In the genomic region with DNA sequence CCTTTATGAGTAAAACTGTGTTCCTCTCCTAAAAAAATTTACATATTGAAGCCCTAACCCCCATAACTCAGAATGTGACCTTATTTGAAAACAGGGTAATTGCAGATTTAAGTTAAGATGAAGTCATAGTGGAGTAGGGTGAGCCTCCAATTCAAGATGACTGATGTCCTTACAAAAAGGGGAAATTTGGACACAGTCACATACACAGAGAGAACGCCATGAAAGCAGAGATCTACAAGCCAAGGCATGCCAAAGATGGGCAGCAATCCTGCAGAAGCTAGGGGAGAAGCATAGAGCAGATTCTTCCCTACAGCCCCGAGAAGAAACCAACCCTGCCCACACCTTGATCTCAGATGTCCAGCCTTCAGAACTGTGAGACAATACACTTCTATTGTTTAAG, we compare ENCODE assay signal across 27 cellular contexts.
"Had no signal": no experiment of that assay in that cellular context is flagged by ENCODE, and none has a peak within 500 bp of the region (broad histone marks: within the 10 kb centered on the region; RNA-seq: fewer than 3 reads in every experiment).

No MANE protein-coding gene starts in this region.

- H3K4me3 ChIP-seq: ascending aorta, esophagus squamous epithelium, heart left ventricle had no signal

- DNase-seq: activated CD4-positive, alpha-beta memory T cell treated with anti-CD3 and anti-CD28 coated beads for 36 hours; activated CD4-positive, alpha-beta T cell treated with anti-CD3 and anti-CD28 coated beads for 36 hours; activated CD4-positive, alpha-beta T cell treated with anti-CD3 and anti-CD28 coated beads, Interleukin-2, amount 10 ng/mL, durations not matched to agents 24 days and 14 days; activated CD4-positive, CD25-positive, alpha-beta regulatory T cell; activated CD4-positive, CD25-positive, alpha-beta regulatory T cell treated with anti-CD3 and anti-CD28 coated beads, Interleukin-2, amount 50 U/mL, for 72 hours; activated CD8-positive, alpha-beta memory T cell treated with anti-CD3 and anti-CD28 coated beads, Interleukin-2, amount 50 U/mL, for 48 hours; activated gamma-delta T cell; activated naive CD4-positive, alpha-beta T cell; activated naive CD4-positive, alpha-beta T cell treated with anti-CD3 and anti-CD28 coated beads, Interleukin-2, amount 10 ng/mL, durations not matched to agents 7 days and 5 days; activated naive CD8-positive, alpha-beta T cell treated with anti-CD3 and anti-CD28 coated beads, Interleukin-2, amount 10 ng/mL, durations not matched to agents 7 days and 5 days; activated T-cell treated with anti-CD3 and anti-CD28 coated beads for 4 hours; activated T-cell treated with anti-CD3 and anti-CD28 coated beads, Interleukin-2, amount 50 U/mL, for 24 hours; activated T-cell treated with anti-CD3 and anti-CD28 coated beads, Interleukin-2, amount 50 U/mL, for 72 hours; caudate nucleus; cortex of kidney; dermis blood vessel endothelial cell; effector CD4-positive, alpha-beta T cell; effector memory CD8-positive, alpha-beta T cell; esophagus squamous epithelium; glutamatergic neuron; heart left ventricle; T-helper 2 cell had no signal

- H3K36me3 ChIP-seq: ascending aorta, esophagus squamous epithelium, heart left ventricle had no signal

- H3K9me3 ChIP-seq: ascending aorta, esophagus squamous epithelium had no signal

- FAIRE-seq: colon, frontal cortex had no signal

- H3K27me3 ChIP-seq: ascending aorta, esophagus squamous epithelium, heart left ventricle had no signal

- H3K27ac ChIP-seq: ascending aorta, epithelial cell of prostate, esophagus squamous epithelium, heart left ventricle had no signal

- ATAC-seq: activated CD4-positive, alpha-beta T cell treated with anti-CD3 and anti-CD28 coated beads for 36 hours; activated naive CD4-positive, alpha-beta T cell treated with anti-CD3 and anti-CD28 coated beads, Interleukin-2, amount 50 U/mL, for 72 hours; activated T-cell treated with anti-CD3 and anti-CD28 coated beads, Interleukin-2, amount 50 U/mL, for 72 hours; effector memory CD8-positive, alpha-beta T cell; heart left ventricle had no signal
